Comparison of ENCODE assay signal across 8 cellular contexts in the genomic region with DNA sequence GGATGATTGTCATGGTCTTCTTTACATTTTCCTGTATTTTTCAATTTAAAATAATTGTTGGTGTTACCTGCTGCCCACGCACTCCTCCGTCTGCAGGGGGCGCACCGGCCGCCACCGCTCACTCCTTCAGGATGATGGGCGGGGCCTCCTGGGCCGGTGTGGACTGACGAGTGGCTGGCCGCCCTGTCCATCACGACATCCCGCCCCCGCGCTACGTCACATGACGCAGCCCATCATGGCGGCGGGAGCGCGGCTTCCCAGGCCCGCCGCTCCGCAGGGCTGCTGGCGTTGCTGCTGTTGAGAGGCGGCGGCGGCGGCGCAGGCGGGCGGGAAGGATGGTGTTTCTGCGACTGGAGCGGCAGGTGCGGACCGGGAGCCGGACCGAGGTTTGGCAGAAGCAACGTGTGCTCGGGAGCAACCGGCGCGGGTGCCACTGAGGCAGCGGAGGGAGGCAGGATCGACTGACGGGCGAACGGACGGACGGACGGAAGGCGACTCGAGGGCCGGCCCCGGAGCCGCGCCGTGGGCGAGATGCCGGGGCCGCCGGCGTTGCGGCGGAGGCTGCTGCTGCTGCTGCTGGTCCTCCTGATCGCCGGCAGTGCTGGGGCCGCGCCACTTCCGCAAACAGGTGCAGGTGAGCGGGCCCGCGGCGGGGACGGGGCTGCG. TPM values are rescaled to one million over a fixed set of nuclear protein-coding genes. Genes with fewer than 3 reads are reported as not detected.
DNase-seq lines count a peak whose midpoint lies in the region; ATAC-seq and TF ChIP-seq lines count a peak whose summit lies in the region.

Gene LMTK2 (plus strand): TSS at position 216 of the 666 bp plus-strand sequence. CDS start 316 bp downstream, at position 532.

- H3K36me3 ChIP-seq in SK-N-SH (replicated peaks in 1 of 2; ENCODE audit: control insufficient read depth in 1 of 2, insufficient read depth in 2 of 2, low read length in 1 of 2) (no peaks in the 10 kb centered on the region), thoracic aorta (no peaks in the 10 kb centered on the region)

- peaks cover 7% of the 10 kb centered on the region; the same call in 1 of the 2 replicates for H4K20me1 ChIP-seq in SK-N-SH (ENCODE audit: insufficient read depth)

- peak within 1 kb of the TSS; percentile 90 for H2AFZ ChIP-seq in SK-N-SH (ENCODE audit: low read depth)

- no peaks in the 10 kb centered on the region for H3F3A ChIP-seq in SK-N-SH (replicated peaks; ENCODE audit: insufficient read depth)

- H3K27ac ChIP-seq in SK-N-SH (ENCODE audit: low read depth in 2 of 2, low read length in 1 of 2) (peak within 1 kb of the TSS; percentile 64 to 75; a peak in 3 of 4 replicates), thoracic aorta (peak within 1 kb of the TSS; percentile 65 to 77)

- CTCF ChIA-PET in SK-N-SH (lab: Yijun Ruan, JAX): interaction anchor here (0.7 to 12.6 kb wide), 34 partner anchors 9 to 137 kb away, joined by 3 to 328 read pairs (median 5); no protein-coding TSS in a partner anchor

- H3K4me3 ChIP-seq in GM08714 (ENCODE audit: low read length) (peak within 1 kb of the TSS; percentile 95), HFF-Myc (replicated peaks; ENCODE audit: low read depth, low read length) (peak within 1 kb of the TSS; percentile 72), SK-N-SH (ENCODE audit: low read depth in 2 of 2, low read length in 1 of 2) (peak within 1 kb of the TSS; percentile 87 to 99), thoracic aorta (peak within 1 kb of the TSS; percentile 93)

- H3K27me3 ChIP-seq in SK-N-SH (ENCODE audit: insufficient read depth): no peaks in the 10 kb centered on the region
- no peaks in the 10 kb centered on the region for H3K27me3 ChIP-seq in thoracic aorta (replicated peaks; ENCODE audit: insufficient read depth)

- peak; percentile 98 for ATAC-seq in omental fat pad (ENCODE audit: low FRiP score)
- ATAC-seq in thoracic aorta (ENCODE audit: insufficient number of reproducible peaks, low FRiP score, low read depth): peak; percentile 89

- WGBS in SK-N-SH (ENCODE audit: low lambda C conversion rate): under 1% methylated on average over 47 of the region's 75 CpGs

- no peak; a peak in 1 of 4 replicates for TF ChIP-seq EP300 in SK-N-SH (IDR thresholded peaks at IDR 0.05; ENCODE audit: borderline replicate concordance in 1 of 2, low read depth in 1 of 2, low read length in 1 of 2)

- peaks cover 47% of the 10 kb centered on the region for H3K79me2 ChIP-seq in SK-N-SH (ENCODE audit: insufficient read depth)

- H3K4me1 ChIP-seq in SK-N-SH (ENCODE audit: control insufficient read depth in 1 of 2, insufficient read depth in 2 of 2, low read depth in 1 of 2, low read length in 1 of 2) (peaks cover 9 to 12% of the 10 kb centered on the region in 2 experiments; a peak in 3 of 4 replicates), thoracic aorta (ENCODE audit: control insufficient read depth in 1 of 2, low read depth in 2 of 2) (peaks cover 13 to 16% of the 10 kb centered on the region in 2 donors)

- peak within 1 kb of the TSS; percentile 83 for H3K9ac ChIP-seq in SK-N-SH

- peak within 1 kb of the TSS; percentile 86 for H3K4me2 ChIP-seq in SK-N-SH

- H3K9me3 ChIP-seq in SK-N-SH (0 out of 2 replicates have a peak, but pooled peaks cover 4% of the 10 kb centered on the region), thoracic aorta (no peaks in the 10 kb centered on the region)

- POLR2A ChIA-PET in SK-N-SH (lab: Yijun Ruan, JAX): no interaction called here

- peak; percentile 52 for DNase-seq in HFF-Myc (ENCODE audit: extremely low read depth, low read depth)
- peak; percentile 97 for DNase-seq in NAMALWA (ENCODE audit: low spot score)
- DNase-seq in SK-N-SH: peak; percentile 100
- DNase-seq in activated naive CD4-positive, alpha-beta T cell treated with anti-CD3 and anti-CD28 coated beads, Interleukin-2, amount 50 U/mL, for 16 hours: peak; percentile 96
- DNase-seq in globus pallidus (ENCODE audit: low spot score): peak; percentile 87
- peak; percentile 98 for DNase-seq in omental fat pad (ENCODE audit: low spot score)
- peak; percentile 87 for DNase-seq in thoracic aorta (ENCODE audit: low spot score)

- peak; percentile 91 for TF ChIP-seq CTCF in HFF-Myc (IDR thresholded peaks at IDR 0.05; ENCODE audit: low read depth, low read length, missing control alignments)
- TF ChIP-seq CTCF in SK-N-SH (IDR thresholded peaks at IDR 0.05): peak; percentile 100
- TF ChIP-seq CTCF in omental fat pad (IDR thresholded peaks at IDR 0.05): peak in 2 of 3 donors; percentile 71 to 93
- TF ChIP-seq CTCF in thoracic aorta (IDR thresholded peaks at IDR 0.05): peak; percentile 89

- H3K9me2 ChIP-seq in SK-N-SH: no peaks in the 10 kb centered on the region

- TF ChIP-seq RAD21 in SK-N-SH (IDR thresholded peaks at IDR 0.05; ENCODE audit: low read length): peak; percentile 76

TF ChIP-seq in SK-N-SH, 30 proteins besides CTCF, POLR2A, EP300 and RAD21 (continues in another document):
- TF ChIP-seq YY1 (IDR thresholded peaks at IDR 0.05; ENCODE audit: low read depth): peak; percentile 99
- no peak for TF ChIP-seq FOXJ3 (CRISPR knock-in tag; IDR thresholded peaks at IDR 0.05)
- TF ChIP-seq POLR2AphosphoS5 (IDR thresholded peaks at IDR 0.05; ENCODE audit: low read depth, low read length): peak; percentile 94
- TF ChIP-seq NRF1 (IDR thresholded peaks at IDR 0.05; ENCODE audit: low read depth, low read length): peak; percentile 39; the same call in 1 of the 2 replicates
- TF ChIP-seq, protein P1, sequence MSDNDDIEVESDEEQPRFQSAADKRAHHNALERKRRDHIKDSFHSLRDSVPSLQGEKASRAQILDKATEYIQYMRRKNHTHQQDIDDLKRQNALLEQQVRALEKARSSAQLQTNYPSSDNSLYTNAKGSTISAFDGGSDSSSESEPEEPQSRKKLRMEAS (IDR thresholded peaks at IDR 0.05; ENCODE audit: low read depth): peak; percentile 64; the same call in 1 of the 2 replicates
- no peak for TF ChIP-seq GABPA (IDR thresholded peaks at IDR 0.05; ENCODE audit: low read depth)
- TF ChIP-seq, protein P2, sequence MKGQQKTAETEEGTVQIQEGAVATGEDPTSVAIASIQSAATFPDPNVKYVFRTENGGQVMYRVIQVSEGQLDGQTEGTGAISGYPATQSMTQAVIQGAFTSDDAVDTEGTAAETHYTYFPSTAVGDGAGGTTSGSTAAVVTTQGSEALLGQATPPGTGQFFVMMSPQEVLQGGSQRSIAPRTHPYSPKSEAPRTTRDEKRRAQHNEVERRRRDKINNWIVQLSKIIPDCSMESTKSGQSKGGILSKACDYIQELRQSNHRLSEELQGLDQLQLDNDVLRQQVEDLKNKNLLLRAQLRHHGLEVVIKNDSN (IDR thresholded peaks at IDR 0.05; ENCODE audit: borderline replicate concordance, low read depth): peak; percentile 99
- no peak for TF ChIP-seq EZH2phosphoT487 (IDR thresholded peaks at IDR 0.05; ENCODE audit: borderline replicate concordance, low read depth)
- peak; percentile 64; the same call in 1 of the 2 replicates for TF ChIP-seq REST (IDR thresholded peaks at IDR 0.05; ENCODE audit: low read depth, low read length)
- TF ChIP-seq CHD2 (IDR thresholded peaks at IDR 0.05; ENCODE audit: low read length, partially characterized antibody): peak; percentile 91
- TF ChIP-seq MXI1 (IDR thresholded peaks at IDR 0.05; ENCODE audit: low read depth, low read length): peak; percentile 46; the same call in 1 of the 2 replicates
- peak; percentile 99 for TF ChIP-seq SMC3 (IDR thresholded peaks at IDR 0.05; ENCODE audit: low read depth, low read length)
- TF ChIP-seq IRF3 (IDR thresholded peaks at IDR 0.05; ENCODE audit: low read depth, low read length): peak; percentile 65

RNA-seq across cellular contexts. Expression of gene LMTK2, which starts in this region (rescaled TPM):
- polyA plus RNA-seq in SK-N-SH (2012; rRNA removed): 6.8 and 9.0 TPM in 2 replicates
- polyA plus RNA-seq in SK-N-SH (2012; cell fraction: cytosol; rRNA removed): 5.4 and 6.7 TPM in 2 replicates
- 12.6 and 13.3 TPM in 2 replicates for polyA plus RNA-seq in SK-N-SH (2012; cell fraction: nucleus; rRNA removed)
- 10 to 100 TPM; 11.0 to 15.8 (median 12.0) TPM for total RNA-seq in omental fat pad
- total RNA-seq in thoracic aorta: 10 to 100 TPM; 17.1 to 17.6 TPM

Comparison
In these comparisons a context has a peak if more than half of its experiments do, and no peak if none do; other contexts are left out.
1. Peak in every context shown above with its lines: DNase-seq, ATAC-seq, H3K4me3 ChIP-seq and H3K27ac ChIP-seq.